6 cellular contexts compared by ENCODE assay signal in the genomic region with DNA sequence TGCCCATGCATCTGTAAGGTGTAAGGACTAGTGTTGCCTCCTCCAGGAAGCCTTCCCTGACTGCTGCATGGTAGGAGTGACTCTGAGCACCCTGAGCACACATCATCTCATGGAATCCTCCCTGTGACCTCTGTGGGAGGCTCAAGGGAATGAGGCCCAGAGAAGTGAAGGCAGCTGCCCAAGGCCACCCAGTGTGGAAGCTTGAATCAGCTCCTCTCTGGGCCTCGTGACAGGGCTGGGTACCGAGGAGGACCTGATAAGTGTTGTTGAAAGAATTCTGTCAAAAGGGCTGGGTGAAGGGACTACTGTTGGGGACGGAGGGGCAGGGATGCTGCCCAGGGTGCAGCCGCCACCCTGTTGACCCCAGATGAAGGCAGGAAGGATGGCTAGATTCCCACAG.
DNase-seq lines count a peak whose midpoint lies in the region; ATAC-seq, FAIRE-seq and TF ChIP-seq lines count a peak whose summit lies in the region.
"Not testable (repeated sequence)": the region's sequence is repeated elsewhere in the genome, so short reads cannot be mapped to it uniquely, and the experiment has no call there.

No MANE protein-coding gene starts in this region.

- H3K9ac ChIP-seq in kidney (ENCODE audit: low read length in 2 of 2) = not testable (repeated sequence)

- H3K36me3 Mint-ChIP-seq in stimulated activated effector memory CD8-positive, alpha-beta T cell treated with anti-CD3 and anti-CD28 coated beads, Interleukin-12 subunit alpha, Interleukin-12 subunit beta, amount 100 ng/mL, for 72 hours = not testable (repeated sequence)

- intact Hi-C loops in kidney (cut with DNase I); posterior vena cava (cut with DNase I); sigmoid colon (cut with DNase I): not testable (repeated sequence)

- H3K27me3 ChIP-seq in bronchial epithelial cell (ENCODE audit: control insufficient read depth, insufficient read depth, low read length); sigmoid colon; upper lobe of left lung: not testable (repeated sequence)

- not testable (repeated sequence) for H3K27ac ChIP-seq in kidney (ENCODE audit: low read depth in 2 of 2, low read length in 2 of 2); sigmoid colon; upper lobe of left lung

- TF ChIP-seq EP300 in sigmoid colon (IDR thresholded peaks at IDR 0.05); upper lobe of left lung (IDR thresholded peaks at IDR 0.05): not testable (repeated sequence)

- DNase-seq in bronchial epithelial cell (ENCODE audit: low read depth); stimulated activated effector memory CD8-positive, alpha-beta T cell treated with anti-CD3 and anti-CD28 coated beads, Interleukin-12 subunit alpha, Interleukin-12 subunit beta, amount 100 ng/mL, for 72 hours (ENCODE audit: low spot score in 2 of 2); upper lobe of left lung: not testable (repeated sequence)
- DNase-seq in kidney = peak; percentile 45
- DNase-seq in posterior vena cava (ENCODE audit: low spot score) = peak; percentile 49
- peak; percentile 42 for DNase-seq in sigmoid colon

- TF ChIP-seq POLR2A in sigmoid colon (IDR thresholded peaks at IDR 0.05); upper lobe of left lung (IDR thresholded peaks at IDR 0.05): not testable (repeated sequence)

- H3K9me3 Mint-ChIP-seq in stimulated activated effector memory CD8-positive, alpha-beta T cell treated with anti-CD3 and anti-CD28 coated beads, Interleukin-12 subunit alpha, Interleukin-12 subunit beta, amount 100 ng/mL, for 72 hours = not testable (repeated sequence)

- ATAC-seq in stimulated activated effector memory CD8-positive, alpha-beta T cell treated with anti-CD3 and anti-CD28 coated beads, Interleukin-12 subunit alpha, Interleukin-12 subunit beta, amount 100 ng/mL, for 72 hours = peak; percentile 24
- peak; percentile 25 to 44 for ATAC-seq in upper lobe of left lung (ENCODE audit: low FRiP score in 2 of 2)

- not testable (repeated sequence) for TF ChIP-seq CTCF in bronchial epithelial cell (IDR thresholded peaks at IDR 0.05; ENCODE audit: insufficient read depth, low read length, severe bottlenecking); kidney (IDR thresholded peaks at IDR 0.05; ENCODE audit: borderline replicate concordance, extremely low read depth, insufficient read depth); sigmoid colon (IDR thresholded peaks at IDR 0.05); upper lobe of left lung (IDR thresholded peaks at IDR 0.05)

- H3K4me3 ChIP-seq in bronchial epithelial cell (ENCODE audit: low read depth, low read length); kidney (ENCODE audit: low read length in 2 of 2); sigmoid colon; upper lobe of left lung: not testable (repeated sequence)

- not testable (repeated sequence) for H3K36me3 ChIP-seq in bronchial epithelial cell (ENCODE audit: control insufficient read depth, insufficient read depth, low read length); kidney (ENCODE audit: control insufficient read depth in 1 of 2, insufficient read depth in 2 of 2, low read length in 2 of 2); sigmoid colon; upper lobe of left lung

- not testable (repeated sequence) for H3K9me3 ChIP-seq in kidney (ENCODE audit: control insufficient read depth in 1 of 2, low read length in 2 of 2); sigmoid colon; upper lobe of left lung

- H3K4me3 Mint-ChIP-seq in stimulated activated effector memory CD8-positive, alpha-beta T cell treated with anti-CD3 and anti-CD28 coated beads, Interleukin-12 subunit alpha, Interleukin-12 subunit beta, amount 100 ng/mL, for 72 hours = not testable (repeated sequence)

- not testable (repeated sequence) for H3K27ac Mint-ChIP-seq in stimulated activated effector memory CD8-positive, alpha-beta T cell treated with anti-CD3 and anti-CD28 coated beads, Interleukin-12 subunit alpha, Interleukin-12 subunit beta, amount 100 ng/mL, for 72 hours

- WGBS in sigmoid colon, 2 donors = 85 to 91% methylated on average over 2 to 3 of the region's 4 CpGs
- 80 to 83% methylated on average over 2 of the region's 4 CpGs for WGBS in upper lobe of left lung, 2 donors

- not testable (repeated sequence) for H3K4me1 ChIP-seq in kidney (ENCODE audit: control insufficient read depth in 1 of 2, insufficient read depth in 1 of 2, low read depth in 1 of 2, low read length in 2 of 2); sigmoid colon; upper lobe of left lung

- not testable (repeated sequence) for H3K4me1 Mint-ChIP-seq in stimulated activated effector memory CD8-positive, alpha-beta T cell treated with anti-CD3 and anti-CD28 coated beads, Interleukin-12 subunit alpha, Interleukin-12 subunit beta, amount 100 ng/mL, for 72 hours

- peak; percentile 93 for FAIRE-seq in bronchial epithelial cell (lab: Jason Lieb, UNC)
- not testable (repeated sequence) for FAIRE-seq in kidney (lab: Jason Lieb, UNC)
